In the genomic region with DNA sequence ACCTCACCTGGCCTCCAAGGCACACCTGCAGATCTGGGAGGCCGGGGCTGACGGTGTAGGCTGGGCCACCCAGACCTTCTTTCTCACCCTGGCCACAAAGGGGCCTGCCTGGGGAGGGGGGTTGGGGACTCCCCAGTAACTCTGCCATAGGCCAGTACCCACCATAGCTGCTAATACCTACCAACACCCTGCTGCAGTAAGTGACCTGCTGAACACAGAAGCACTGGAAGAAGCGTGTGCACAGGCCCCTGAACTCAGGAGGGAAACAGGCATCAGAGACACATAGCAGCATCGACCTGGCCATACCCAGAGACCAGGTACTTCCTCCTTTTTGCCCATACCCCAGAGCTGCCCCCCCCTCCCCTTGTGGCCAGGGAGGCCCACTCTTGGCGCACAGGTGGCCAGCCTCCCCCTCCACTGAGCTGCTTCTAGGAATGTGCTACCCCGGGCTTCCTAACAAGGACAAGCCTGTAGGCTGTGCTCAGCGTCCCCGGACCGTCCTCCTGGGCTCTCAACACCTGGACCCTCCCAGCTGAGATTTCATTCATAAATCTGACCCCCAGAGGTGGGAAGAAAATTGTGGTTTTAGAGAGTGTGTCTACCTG, we compare ENCODE assay signal across 11 cellular contexts. TPM values are rescaled to one million over a fixed set of nuclear protein-coding genes. Genes with fewer than 3 reads are reported as not detected.
DNase-seq lines count a peak whose midpoint lies in the region; ATAC-seq and TF ChIP-seq lines count a peak whose summit lies in the region.
"Had no signal": no experiment of that assay in that cellular context is flagged by ENCODE, and none has a peak within 500 bp of the region (broad histone marks: within the 10 kb centered on the region; RNA-seq: fewer than 3 reads in every experiment).

No MANE protein-coding gene starts in this region.

- no peak overlapping the region for H3K4ac ChIP-seq in mesenchymal stem cell (ENCODE audit: low read depth in 1 of 2, low read length in 2 of 2)

- no peak overlapping the region for H3K9ac ChIP-seq in mesenchymal stem cell (ENCODE audit: low read length)

- no peak overlapping the region for H2AFZ ChIP-seq in mesenchymal stem cell (ENCODE audit: low read depth, low read length)

- peaks cover 22% of the 10 kb centered on the region for H3K4me1 Mint-ChIP-seq in activated naive CD4-positive, alpha-beta T cell treated with anti-CD3 and anti-CD28 coated beads, Interleukin-2, amount 10 ng/mL, durations not matched to agents 7 days and 5 days
- H3K4me1 Mint-ChIP-seq in central memory CD8-positive, alpha-beta T cell: peaks cover 6% of the 10 kb centered on the region

- H3K36me3 ChIP-seq in mesenchymal stem cell (ENCODE audit: control insufficient read depth in 1 of 2, insufficient read depth in 2 of 2, low read depth in 1 of 2, low read length in 2 of 2) (peaks cover 0 to 4% of the 10 kb centered on the region in 2 experiments), suprapubic skin (no peaks in the 10 kb centered on the region)

- no peak for DNase-seq in activated naive CD4-positive, alpha-beta T cell treated with anti-CD3 and anti-CD28 coated beads, Interleukin-2, amount 10 ng/mL, durations not matched to agents 7 days and 5 days
- no peak for DNase-seq in activated naive CD4-positive, alpha-beta T cell treated with anti-CD3 and anti-CD28 coated beads, Interleukin-2, amount 50 U/mL, for 72 hours (ENCODE audit: low spot score in 2 of 2)
- DNase-seq in central memory CD8-positive, alpha-beta T cell (ENCODE audit: low spot score in 2 of 2): no peak
- DNase-seq in mesenchymal stem cell (no peak), suprapubic skin (ENCODE audit: low spot score in 2 of 2) (no peak)
- DNase-seq in activated CD4-positive, alpha-beta T cell treated with anti-CD3 and anti-CD28 coated beads, Interleukin-2, amount 50 U/mL, for 1 hour: no peak
- DNase-seq: activated CD8-positive, alpha-beta T cell treated with anti-CD3 and anti-CD28 coated beads, Interleukin-2, amount 10 ng/mL, durations not matched to agents 7 days and 5 days; NCI-H524 had no signal

- no peak overlapping the region for H3K4me2 ChIP-seq in mesenchymal stem cell (ENCODE audit: low read length, poor library complexity, severe bottlenecking)

- peak overlapping the region; percentile 28 for H3K4me3 Mint-ChIP-seq in activated naive CD4-positive, alpha-beta T cell treated with anti-CD3 and anti-CD28 coated beads, Interleukin-2, amount 10 ng/mL, durations not matched to agents 7 days and 5 days
- H3K4me3 Mint-ChIP-seq in central memory CD8-positive, alpha-beta T cell: peak overlapping the region; percentile 66

- H3K9me3 Mint-ChIP-seq in activated naive CD4-positive, alpha-beta T cell treated with anti-CD3 and anti-CD28 coated beads, Interleukin-2, amount 10 ng/mL, durations not matched to agents 7 days and 5 days: no peaks in the 10 kb centered on the region
- H3K9me3 Mint-ChIP-seq in activated naive CD4-positive, alpha-beta T cell treated with anti-CD3 and anti-CD28 coated beads, Interleukin-2, amount 50 U/mL, for 72 hours: no peaks in the 10 kb centered on the region
- no peaks in the 10 kb centered on the region for H3K9me3 Mint-ChIP-seq in central memory CD8-positive, alpha-beta T cell

- H4K91ac ChIP-seq in mesenchymal stem cell (ENCODE audit: low read length): peak overlapping the region; percentile 40

- no peak overlapping the region for H4K8ac ChIP-seq in mesenchymal stem cell (ENCODE audit: low read length)

- TF ChIP-seq EP300 in suprapubic skin (IDR thresholded peaks at IDR 0.05): no peak

- no peaks in the 10 kb centered on the region for H3K79me1 ChIP-seq in mesenchymal stem cell (replicated peaks; ENCODE audit: low read length, poor library complexity, severe bottlenecking)

- H3K27me3 ChIP-seq in mesenchymal stem cell (ENCODE audit: control insufficient read depth in 1 of 2, insufficient read depth in 1 of 2, low read length in 2 of 2) (peaks cover 62 to 81% of the 10 kb centered on the region in 2 experiments), suprapubic skin (peaks cover 66% of the 10 kb centered on the region)

- H3K36me3 Mint-ChIP-seq in activated naive CD4-positive, alpha-beta T cell treated with anti-CD3 and anti-CD28 coated beads, Interleukin-2, amount 10 ng/mL, durations not matched to agents 7 days and 5 days: peaks cover 1% of the 10 kb centered on the region
- H3K36me3 Mint-ChIP-seq in activated naive CD4-positive, alpha-beta T cell treated with anti-CD3 and anti-CD28 coated beads, Interleukin-2, amount 50 U/mL, for 72 hours: no peaks in the 10 kb centered on the region
- peaks cover 8% of the 10 kb centered on the region for H3K36me3 Mint-ChIP-seq in central memory CD8-positive, alpha-beta T cell (ENCODE audit: insufficient read depth)

- no peak for TF ChIP-seq POLR2A in suprapubic skin (IDR thresholded peaks at IDR 0.05)

- peaks cover 4% of the 10 kb centered on the region for H3K9me3 ChIP-seq in mesenchymal stem cell (ENCODE audit: control insufficient read depth, low read length)
- H3K9me3 ChIP-seq in suprapubic skin: no peaks in the 10 kb centered on the region

- peaks cover 34% of the 10 kb centered on the region for H3K4me1 ChIP-seq in mesenchymal stem cell (ENCODE audit: control insufficient read depth, insufficient read depth, low read depth, low read length)
- peaks cover 58% of the 10 kb centered on the region for H3K4me1 ChIP-seq in suprapubic skin

- WGBS in mesenchymal stem cell: 77% methylated on average over 7 of the region's 9 CpGs
- 91% methylated on average over 4 of the region's 9 CpGs for WGBS in suprapubic skin

- H3K27ac ChIP-seq in mesenchymal stem cell (ENCODE audit: low read length, poor library complexity, severe bottlenecking) (no peak overlapping the region), suprapubic skin (peak overlapping the region; percentile 33)

- H2AK5ac ChIP-seq in mesenchymal stem cell (ENCODE audit: low read length, severe bottlenecking): no peak overlapping the region

- no peak overlapping the region for H3K14ac ChIP-seq in mesenchymal stem cell (ENCODE audit: low read length in 2 of 2)

- no peak for ATAC-seq in activated naive CD4-positive, alpha-beta T cell treated with anti-CD3 and anti-CD28 coated beads, Interleukin-2, amount 50 U/mL, for 72 hours
- no peak for ATAC-seq in central memory CD8-positive, alpha-beta T cell (replicated peaks; ENCODE audit: extremely low read depth, poor library complexity, severe bottlenecking)
- ATAC-seq in GM19467 (IDR thresholded peaks at IDR 0.05; ENCODE audit: unreplicated experiment) (no peak), GM18498 (IDR thresholded peaks at IDR 0.05; ENCODE audit: unreplicated experiment) (no peak)
- ATAC-seq: activated CD8-positive, alpha-beta T cell treated with anti-CD3 and anti-CD28 coated beads, Interleukin-2, amount 10 ng/mL, durations not matched to agents 7 days and 5 days had no signal

- H2BK15ac ChIP-seq in mesenchymal stem cell (ENCODE audit: low read depth, poor library complexity, severe bottlenecking): no peak overlapping the region

- H2BK5ac ChIP-seq in mesenchymal stem cell (ENCODE audit: low read depth, low read length, poor library complexity, severe bottlenecking): no peak overlapping the region

- H3K27me3 Mint-ChIP-seq in activated naive CD4-positive, alpha-beta T cell treated with anti-CD3 and anti-CD28 coated beads, Interleukin-2, amount 10 ng/mL, durations not matched to agents 7 days and 5 days: peaks cover 88% of the 10 kb centered on the region
- peaks cover 52% of the 10 kb centered on the region for H3K27me3 Mint-ChIP-seq in central memory CD8-positive, alpha-beta T cell

- no peak overlapping the region for H3K18ac ChIP-seq in mesenchymal stem cell (ENCODE audit: low read depth in 1 of 2, low read length in 2 of 2)

- H3K23ac ChIP-seq in mesenchymal stem cell (ENCODE audit: low read length in 2 of 2): no peak overlapping the region

- no peak overlapping the region for H3K27ac Mint-ChIP-seq in activated naive CD4-positive, alpha-beta T cell treated with anti-CD3 and anti-CD28 coated beads, Interleukin-2, amount 10 ng/mL, durations not matched to agents 7 days and 5 days
- no peak overlapping the region for H3K27ac Mint-ChIP-seq in activated naive CD4-positive, alpha-beta T cell treated with anti-CD3 and anti-CD28 coated beads, Interleukin-2, amount 50 U/mL, for 72 hours
- H3K27ac Mint-ChIP-seq in central memory CD8-positive, alpha-beta T cell (ENCODE audit: low read depth): peak overlapping the region; percentile 76

- H3K4me3 ChIP-seq in mesenchymal stem cell (ENCODE audit: insufficient read depth in 1 of 2, low read depth in 1 of 2, low read length in 2 of 2) (no peak overlapping the region), suprapubic skin (no peak overlapping the region)

- H2BK120ac ChIP-seq in mesenchymal stem cell (ENCODE audit: low read depth, low read length): no peak overlapping the region

- CTCF ChIA-PET in activated naive CD4-positive, alpha-beta T cell treated with anti-CD3 and anti-CD28 coated beads, Interleukin-2, amount 10 ng/mL, durations not matched to agents 7 days and 5 days (lab: Charles Lee): interaction anchor here (0.8 kb wide), 1 partner anchor 10 kb away, joined by 3 read pairs; no protein-coding TSS in a partner anchor

- no peak overlapping the region for H2BK12ac ChIP-seq in mesenchymal stem cell (ENCODE audit: low read length in 2 of 2)

- TF ChIP-seq CTCF in suprapubic skin (IDR thresholded peaks at IDR 0.05): no peak

RNA-seq across cellular contexts. Expression of a gene that starts 4.9 kb away (rescaled TPM):
- 1 to 10 TPM in 1 of 2 donors, under 1 TPM in 1; 0.61 to 3.1 TPM for total RNA-seq in activated naive CD4-positive, alpha-beta T cell treated with anti-CD3 and anti-CD28 coated beads, Interleukin-2, amount 50 U/mL, for 72 hours
- 0.76 TPM for polyA plus RNA-seq in mesenchymal stem cell (2013, experiment 1 of 2)
- 0.68 TPM for polyA plus RNA-seq in mesenchymal stem cell (2013, experiment 2 of 2)
- 10 to 100 TPM; 25.3 to 69.0 (median 65.5) TPM for total RNA-seq in suprapubic skin

RNA-seq across cellular contexts. Expression of a gene that starts 19.6 kb away (rescaled TPM):
- total RNA-seq in activated naive CD4-positive, alpha-beta T cell treated with anti-CD3 and anti-CD28 coated beads, Interleukin-2, amount 50 U/mL, for 72 hours: 1 to 10 TPM; 2.6 to 8.8 TPM
- polyA plus RNA-seq in mesenchymal stem cell (2013, experiment 1 of 2): 30.3 TPM
- polyA plus RNA-seq in mesenchymal stem cell (2013, experiment 2 of 2): 30.0 TPM
- total RNA-seq in suprapubic skin: 1 to 10 TPM; 3.5 to 9.2 (median 4.4) TPM

RNA-seq across cellular contexts. Expression of a gene that starts 42.0 kb away (rescaled TPM):
- 10 to 100 TPM; 57.6 to 58.4 TPM for total RNA-seq in activated naive CD4-positive, alpha-beta T cell treated with anti-CD3 and anti-CD28 coated beads, Interleukin-2, amount 50 U/mL, for 72 hours
- 30.5 TPM for polyA plus RNA-seq in mesenchymal stem cell (2013, experiment 1 of 2)
- 30.5 TPM for polyA plus RNA-seq in mesenchymal stem cell (2013, experiment 2 of 2)
- total RNA-seq in suprapubic skin: 10 to 100 TPM; 45.0 to 54.2 (median 50.9) TPM

RNA-seq across cellular contexts. Expression of a gene that starts 46.1 kb away (rescaled TPM):
- total RNA-seq in activated naive CD4-positive, alpha-beta T cell treated with anti-CD3 and anti-CD28 coated beads, Interleukin-2, amount 50 U/mL, for 72 hours: not detected
- polyA plus RNA-seq in mesenchymal stem cell (2013, experiment 1 of 2): not detected
- polyA plus RNA-seq in mesenchymal stem cell (2013, experiment 2 of 2): not detected
- total RNA-seq in suprapubic skin: 1 to 10 TPM in 1 of 4 donors, not detected in 3; 1.2 TPM
- total RNA-seq: activated CD8-positive, alpha-beta T cell treated with anti-CD3 and anti-CD28 coated beads, Interleukin-2, amount 10 ng/mL, durations not matched to agents 7 days and 5 days; mesenteric fat pad had no signal

RNA-seq across cellular contexts. Expression of a gene that starts 56.1 kb away (rescaled TPM):
- 100 to 1,000 TPM; 277 to 307 TPM for total RNA-seq in activated naive CD4-positive, alpha-beta T cell treated with anti-CD3 and anti-CD28 coated beads, Interleukin-2, amount 50 U/mL, for 72 hours
- polyA plus RNA-seq in mesenchymal stem cell (2013, experiment 1 of 2): 181 TPM
- 181 TPM for polyA plus RNA-seq in mesenchymal stem cell (2013, experiment 2 of 2)
- total RNA-seq in suprapubic skin: 100 to 1,000 TPM; 225 to 708 (median 639) TPM

Comparison
In these comparisons a context has a peak if more than half of its experiments do, and no peak if none do; other contexts are left out.
1. RNA of a gene that starts 4.9 kb away (total RNA-seq): 25.3 to 69.0 TPM in suprapubic skin; 0.61 to 3.1 TPM in activated naive CD4-positive, alpha-beta T cell treated with anti-CD3 and anti-CD28 coated beads, Interleukin-2, amount 50 U/mL, for 72 hours; every median in the first group is over 4 times any median in the second.